Comparison of ENCODE assay signal across 11 cellular contexts in the genomic region with DNA sequence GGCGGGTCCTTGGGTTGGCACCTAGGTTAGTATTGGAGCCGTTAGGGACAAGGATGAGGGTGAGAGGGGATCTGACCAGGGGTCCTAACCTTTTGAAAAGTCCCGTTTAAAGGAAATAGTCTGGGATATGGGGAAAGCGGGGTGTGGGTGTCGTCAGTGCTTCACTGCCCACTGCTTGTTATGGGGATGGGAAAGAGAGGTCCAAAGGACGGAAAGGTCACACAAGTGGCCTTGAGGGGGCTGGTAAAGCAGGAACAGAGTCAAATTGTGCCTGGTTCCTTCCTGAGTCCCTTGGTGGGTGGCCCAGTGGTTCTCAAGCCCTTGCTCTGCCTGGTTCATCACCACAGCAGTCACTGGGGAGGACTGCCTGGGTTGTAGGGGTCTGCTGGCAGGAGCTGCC. TPM values are rescaled to one million over a fixed set of nuclear protein-coding genes. Genes with fewer than 3 reads are reported as not detected.
DNase-seq lines count a peak whose midpoint lies in the region; ATAC-seq and TF ChIP-seq lines count a peak whose summit lies in the region.
"Had no signal": no experiment of that assay in that cellular context is flagged by ENCODE, and none has a peak within 500 bp of the region (broad histone marks: within the 10 kb centered on the region; RNA-seq: fewer than 3 reads in every experiment).

No MANE protein-coding gene starts in this region.

- peak overlapping the region; percentile 95 for H3K18ac ChIP-seq in trophoblast cell (ENCODE audit: low read length)

- intact Hi-C loops in CD8-positive, alpha-beta T cell (cut with DNase I, micrococcal nuclease), result loop anchor here (1.0 to 5.0 kb wide), 2 partner anchors 20 to 706 kb away; a partner anchor contains a TSS

- in situ Hi-C loops in G401 (cut with HindIII; ENCODE audit: low sequenced_read_pairs), result no loop called here

- H3K9ac ChIP-seq in HUES48 (ENCODE audit: low read depth, low read length) (no peak overlapping the region), trophoblast cell (ENCODE audit: low read length) (no peak overlapping the region)

- H4K12ac ChIP-seq in trophoblast cell (ENCODE audit: low read depth, low read length), result peak overlapping the region; percentile 59

- H3K4me3 ChIP-seq in CD8-positive, alpha-beta T cell (ENCODE audit: low read depth, low read length), result no peak overlapping the region
- H3K4me3 ChIP-seq in HUES48 (ENCODE audit: low read depth, low read length) (no peak overlapping the region), trophoblast cell (ENCODE audit: low read depth, low read length) (no peak overlapping the region)
- H3K4me3 ChIP-seq: PC-9 had no signal

- H3K9me3 ChIP-seq in CD8-positive, alpha-beta T cell (ENCODE audit: low read length), result no peaks in the 10 kb centered on the region
- H3K9me3 ChIP-seq in HUES48 (ENCODE audit: control insufficient read depth, insufficient read depth, low read length), result no peaks in the 10 kb centered on the region
- no peaks in the 10 kb centered on the region for H3K9me3 ChIP-seq in trophoblast cell (ENCODE audit: insufficient read depth, low read depth, low read length)

- H2AK5ac ChIP-seq in trophoblast cell (ENCODE audit: low read length), result peak overlapping the region; percentile 98

- H4K91ac ChIP-seq in trophoblast cell (ENCODE audit: low read depth, low read length), result peak overlapping the region; percentile 97

- peak overlapping the region; percentile 90 for H2BK5ac ChIP-seq in trophoblast cell (ENCODE audit: low read depth, low read length, poor library complexity)

- peak overlapping the region; percentile 90 for H3K4ac ChIP-seq in trophoblast cell (ENCODE audit: low read depth, low read length)

- peak overlapping the region; percentile 93 for H3K27ac Mint-ChIP-seq in CD8-positive, alpha-beta T cell

- no peaks in the 10 kb centered on the region for H3K27me3 ChIP-seq in CD8-positive, alpha-beta T cell (ENCODE audit: insufficient read depth, low read length)
- H3K27me3 ChIP-seq in HUES48 (ENCODE audit: control insufficient read depth, insufficient read depth, low read length) (no peaks in the 10 kb centered on the region), trophoblast cell (ENCODE audit: insufficient read depth, low read length) (no peaks in the 10 kb centered on the region)

- H2BK12ac ChIP-seq in trophoblast cell (ENCODE audit: low read length), result peak overlapping the region; percentile 98

- no peak for TF ChIP-seq CTCF in CD8-positive, alpha-beta T cell (IDR thresholded peaks at IDR 0.05)

- no CpG with 5 or more reads among the region's 6 CpGs for WGBS in trophoblast cell (ENCODE audit: extremely low coverage, insufficient coverage, insufficient read length)

- peaks cover 37% of the 10 kb centered on the region for H3K4me1 ChIP-seq in CD8-positive, alpha-beta T cell (ENCODE audit: insufficient read depth, low read length)
- peaks cover 46% of the 10 kb centered on the region for H3K4me1 ChIP-seq in HUES48 (ENCODE audit: control insufficient read depth, insufficient read depth, low read length)
- H3K4me1 ChIP-seq in trophoblast cell (ENCODE audit: control insufficient read depth in 1 of 2, insufficient read depth in 2 of 2, low read length in 2 of 2), result peaks cover 42 to 53% of the 10 kb centered on the region in 2 experiments

- H3K27me3 Mint-ChIP-seq in CD8-positive, alpha-beta T cell (ENCODE audit: low read depth), result no peaks in the 10 kb centered on the region

- no peak for DNase-seq in CD8-positive, alpha-beta T cell
- no peak for DNase-seq in trophoblast cell
- DNase-seq in activated CD4-positive, CD25-positive, alpha-beta regulatory T cell (lab: John Stamatoyannopoulos, UW), result no peak
- DNase-seq in COLO668 (lab: John Stamatoyannopoulos, UW; ENCODE audit: unreplicated experiment), result no peak
- DNase-seq in G401 (ENCODE audit: low spot score), result no peak
- no peak for DNase-seq in hypothalamus (lab: John Stamatoyannopoulos, UW)
- DNase-seq: aorta, NCI-H1930, PC-9 had no signal

- H3K4me1 Mint-ChIP-seq in CD8-positive, alpha-beta T cell (ENCODE audit: low read depth), result peaks cover 57% of the 10 kb centered on the region

- peak overlapping the region; percentile 85 for H4K8ac ChIP-seq in trophoblast cell (ENCODE audit: low read depth, low read length)

- no peak overlapping the region for H3K23ac ChIP-seq in trophoblast cell (ENCODE audit: low read length)

- H3K36me3 ChIP-seq in CD8-positive, alpha-beta T cell (ENCODE audit: insufficient read depth, low read length), result peaks cover 6% of the 10 kb centered on the region
- H3K36me3 ChIP-seq in HUES48 (ENCODE audit: control insufficient read depth, insufficient read depth, low read length) (peaks cover 28% of the 10 kb centered on the region), trophoblast cell (ENCODE audit: control insufficient read depth in 1 of 2, insufficient read depth in 2 of 2, low read length in 2 of 2) (peaks cover 16 to 18% of the 10 kb centered on the region in 2 experiments)

- peak overlapping the region; percentile 23 for H3K4me3 Mint-ChIP-seq in CD8-positive, alpha-beta T cell

- CTCF ChIA-PET in CD8-positive, alpha-beta T cell (lab: Charles Lee), result interaction anchor here (0.7 to 1.1 kb wide), 2 partner anchors 29 to 43 kb away, joined by 3 to 4 read pairs; a partner anchor contains a TSS

- no peaks in the 10 kb centered on the region for H3K9me3 Mint-ChIP-seq in CD8-positive, alpha-beta T cell

- POLR2A ChIA-PET in CD8-positive, alpha-beta T cell (lab: Charles Lee), result interaction anchor here (1.5 to 2.7 kb wide), 3 partner anchors 8 to 53 kb away, joined by 3 to 32 read pairs (median 29); a partner anchor contains a TSS

- H3K27ac ChIP-seq in CD8-positive, alpha-beta T cell (ENCODE audit: low read depth, low read length), result no peak overlapping the region
- H3K27ac ChIP-seq in HUES48 (ENCODE audit: low read depth, low read length), result peak overlapping the region; percentile 68
- H3K27ac ChIP-seq in cingulate gyrus (ENCODE audit: low read depth, low read length), result peak overlapping the region; percentile 29
- peak overlapping the region; percentile 80 for H3K27ac ChIP-seq in trophoblast cell (ENCODE audit: low read depth, low read length)

- H3K79me2 ChIP-seq in trophoblast cell (ENCODE audit: control insufficient read depth, insufficient read depth, low read length, poor library complexity), result peaks cover 32% of the 10 kb centered on the region

- ATAC-seq in CD8-positive, alpha-beta T cell, result no peak

- peak overlapping the region; percentile 92 for H3K14ac ChIP-seq in trophoblast cell (ENCODE audit: low read length)

- no peak overlapping the region for H3K4me2 ChIP-seq in trophoblast cell (ENCODE audit: low read length)
- H3K4me2 ChIP-seq: PC-9 had no signal

- peaks cover 53% of the 10 kb centered on the region for H3K79me1 ChIP-seq in trophoblast cell (ENCODE audit: low read length)

- H2AFZ ChIP-seq in trophoblast cell (ENCODE audit: insufficient read depth, low read length, poor library complexity), result peak overlapping the region; percentile 19
- H2AFZ ChIP-seq: PC-9 had no signal

- H2BK120ac ChIP-seq in trophoblast cell (ENCODE audit: insufficient read depth, low read length, poor library complexity), result peak overlapping the region; percentile 88

- peaks cover 33% of the 10 kb centered on the region for H3K36me3 Mint-ChIP-seq in CD8-positive, alpha-beta T cell

RNA-seq across cellular contexts. Expression of a gene that starts 2.6 kb away (rescaled TPM):
- under 1 TPM; 0.33 to 0.58 TPM for total RNA-seq in CD8-positive, alpha-beta T cell
- polyA plus RNA-seq in trophoblast cell (2013), result 7.7 TPM in 2 replicates
- 21.0 and 23.4 TPM in 2 replicates for total RNA-seq in G401 (2014; rRNA removed; shearing (Covaris generic))

RNA-seq across cellular contexts. Expression of a gene that starts 7.9 kb away (rescaled TPM):
- total RNA-seq in CD8-positive, alpha-beta T cell, result 10 to 100 TPM; 54.0 to 54.1 TPM
- 165 and 168 TPM in 2 replicates for polyA plus RNA-seq in trophoblast cell (2013)
- 266 and 278 TPM in 2 replicates for total RNA-seq in G401 (2014; rRNA removed; shearing (Covaris generic))

RNA-seq across cellular contexts. Expression of a gene that starts 35.1 kb away (rescaled TPM):
- not detected for total RNA-seq in CD8-positive, alpha-beta T cell
- polyA plus RNA-seq in trophoblast cell (2013), result 149 and 152 TPM in 2 replicates
- total RNA-seq in G401 (2014; rRNA removed; shearing (Covaris generic)), result 5.0 and 5.9 TPM in 2 replicates
- total RNA-seq: PC-9 had no signal

RNA-seq across cellular contexts. Expression of a gene that starts 53.2 kb away (rescaled TPM):
- total RNA-seq in CD8-positive, alpha-beta T cell, result 1 to 10 TPM; 4.0 to 4.5 TPM
- 0.03 and 0.11 TPM in 2 replicates for polyA plus RNA-seq in trophoblast cell (2013)
- 0.68 and 0.98 TPM in 2 replicates for total RNA-seq in G401 (2014; rRNA removed; shearing (Covaris generic))

RNA-seq across cellular contexts. Expression of a gene that starts 53.4 kb away (rescaled TPM):
- total RNA-seq in CD8-positive, alpha-beta T cell, result 10 to 100 TPM in 1 of 2 experiments, 1 to 10 TPM in 1; 8.4 to 10.8 TPM
- polyA plus RNA-seq in trophoblast cell (2013), result 0.15 and 0.32 TPM in 2 replicates
- 3.3 TPM in 1 of 2 replicates, not detected in the other for total RNA-seq in G401 (2014; rRNA removed; shearing (Covaris generic))

Comparison
In these comparisons a context has a peak if more than half of its experiments do, and no peak if none do; other contexts are left out.
1. RNA of a gene that starts 2.6 kb away (total RNA-seq): 21.0 to 23.4 TPM in G401; 0.33 to 0.58 TPM in CD8-positive, alpha-beta T cell; every median in the first group is over 10 times any median in the second.